Comparison of ENCODE assay signal across 16 cellular contexts in the genomic region with DNA sequence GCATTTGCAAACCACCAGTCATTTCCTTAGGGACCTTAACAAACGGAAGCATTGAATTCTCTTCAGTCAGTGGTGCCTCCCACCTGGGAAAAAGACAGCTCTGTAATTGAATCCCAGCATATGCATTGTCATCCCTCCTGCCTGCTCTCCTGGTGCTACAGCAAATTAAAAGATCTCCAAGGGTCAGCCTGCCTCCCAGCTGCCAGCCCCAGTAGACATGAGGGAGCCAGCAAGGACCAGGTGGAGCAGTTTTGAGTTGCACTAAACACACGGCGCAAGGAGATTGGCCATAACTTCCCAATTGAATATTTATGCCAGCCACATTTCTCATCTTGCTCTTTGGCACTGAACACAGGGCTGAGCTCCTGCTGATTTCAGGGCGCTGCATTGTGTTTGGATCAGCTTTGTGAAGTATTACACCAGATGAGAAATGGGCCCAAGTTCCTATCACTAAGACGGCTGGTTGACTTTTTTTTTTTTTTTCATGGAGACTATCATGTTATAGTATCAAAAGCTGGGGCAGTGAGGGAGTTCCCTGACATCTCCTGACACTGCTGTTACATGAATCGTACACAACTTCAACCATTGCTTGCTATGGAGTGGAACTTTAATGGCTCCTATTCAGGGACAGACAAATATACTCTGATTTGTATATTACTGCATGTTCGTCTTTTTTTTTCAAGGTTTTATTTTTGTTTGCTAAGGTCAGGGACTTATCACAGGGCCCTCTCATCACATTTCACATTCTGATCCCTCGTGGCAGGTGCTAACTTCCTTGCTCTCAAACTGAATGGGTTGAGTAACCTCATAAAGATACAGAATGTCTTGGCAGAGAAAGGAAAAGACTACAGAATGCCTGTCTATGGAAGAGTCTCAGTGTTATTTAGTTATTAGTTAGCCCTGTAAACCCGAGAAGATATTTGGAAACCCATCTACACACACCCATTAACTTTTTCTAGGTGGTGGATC.
DNase-seq lines count a peak whose midpoint lies in the region; ATAC-seq, FAIRE-seq and TF ChIP-seq lines count a peak whose summit lies in the region.
"Had no signal": no experiment of that assay in that cellular context is flagged by ENCODE, and none has a peak within 500 bp of the region (broad histone marks: within the 10 kb centered on the region; RNA-seq: fewer than 3 reads in every experiment).

No MANE protein-coding gene starts in this region.

- H3K18ac ChIP-seq in H1 (ENCODE audit: extremely low read depth, low read length) = peak overlapping the region; percentile 42

- FAIRE-seq in H1 (lab: Jason Lieb, UNC) = no peak

- H4K8ac ChIP-seq in H1 (ENCODE audit: extremely low read depth, insufficient read depth, low read length) = no peak overlapping the region

- H3K4me3 ChIP-seq in H1 (ENCODE audit: extremely low read depth in 1 of 4, insufficient read depth in 2 of 4, low read depth in 3 of 4, low read length in 4 of 4) = no peak overlapping the region
- H3K4me3 ChIP-seq in psoas muscle = peak overlapping the region; percentile 26
- H3K4me3 ChIP-seq: sigmoid colon had no signal

- H3K4me1 ChIP-seq in H1 (replicated peaks in 1 of 4; ENCODE audit: control insufficient read depth in 3 of 4, insufficient read depth in 4 of 4, low read length in 3 of 4) = peaks cover 0 to 7% (median 5%) of the 10 kb centered on the region in 4 experiments; a peak in 3 of 7 replicates
- H3K4me1 ChIP-seq in psoas muscle = peaks cover 54% of the 10 kb centered on the region
- H3K4me1 ChIP-seq: sigmoid colon had no signal

- H2BK12ac ChIP-seq in H1 (ENCODE audit: low read depth, low read length) = no peak overlapping the region

- H2BK120ac ChIP-seq in H1 (replicated peaks; ENCODE audit: low read depth, low read length) = no peak overlapping the region

- 62% methylated on average over 9 of the region's 9 CpGs; no CpG with 5 or more reads in 1 of the 2 experiments for WGBS in H1 (ENCODE audit: extremely low coverage in 1 of 2, insufficient coverage in 1 of 2, insufficient read length in 1 of 2, insufficient replicate concordance in 2 of 2, low coverage in 1 of 2, low lambda C conversion rate in 2 of 2, missing lambda C conversion rate in 1 of 2), 2 experiments
- WGBS in psoas muscle, 3 donors = 16 to 31% (median 18%) methylated on average over 9 of the region's 9 CpGs

- no peak overlapping the region for H3K9ac ChIP-seq in H1 (replicated peaks in 1 of 4; ENCODE audit: extremely low read depth in 1 of 4, low read depth in 3 of 4, low read length in 3 of 4)

- no peaks in the 10 kb centered on the region for H3K9me3 ChIP-seq in H1 (ENCODE audit: insufficient read depth in 2 of 2, low read depth in 1 of 2, low read length in 1 of 2)
- no peaks in the 10 kb centered on the region for H3K9me3 ChIP-seq in psoas muscle
- H3K9me3 ChIP-seq: sigmoid colon had no signal

- no peak overlapping the region for H2AK5ac ChIP-seq in H1 (ENCODE audit: low read depth, low read length)

- ATAC-seq in psoas muscle (peak; percentile 82 to 85 (median 83)), HG02840 (IDR thresholded peaks at IDR 0.05; ENCODE audit: low FRiP score, unreplicated experiment) (no peak), GM19395 (IDR thresholded peaks at IDR 0.05; ENCODE audit: unreplicated experiment) (no peak), GM21825 (IDR thresholded peaks at IDR 0.05; ENCODE audit: unreplicated experiment) (no peak), SK-N-SH treated with all-trans-retinoic acid at 6 μM for 48 hours (no peak)
- ATAC-seq: naive thymus-derived CD4-positive, alpha-beta T cell; Panc1 had no signal

- no peaks in the 10 kb centered on the region for H3K27me3 ChIP-seq in H1 (replicated peaks in 1 of 4; ENCODE audit: control insufficient read depth in 3 of 4, extremely low read depth in 1 of 4, insufficient read depth in 3 of 4, low read length in 3 of 4)
- H3K27me3 ChIP-seq in psoas muscle (ENCODE audit: insufficient read depth in 3 of 3, low read length in 2 of 3) = no peaks in the 10 kb centered on the region
- H3K27me3 ChIP-seq: sigmoid colon had no signal

- POLR2A ChIA-PET in H1 (lab: Charles Lee; ENCODE audit: partially characterized antibody) = interaction anchor here (1.9 kb wide), 1 partner anchor 12 kb away, joined by 6 read pairs; no protein-coding TSS in a partner anchor

- H3K79me1 ChIP-seq in H1 (ENCODE audit: low read depth, low read length) = no peaks in the 10 kb centered on the region

- H3K79me2 ChIP-seq in H1 (ENCODE audit: control insufficient read depth in 1 of 2, insufficient read depth in 2 of 2, low read length in 2 of 2) = no peaks in the 10 kb centered on the region

- H3K4me2 ChIP-seq in H1 (ENCODE audit: insufficient read depth in 1 of 2, low read depth in 2 of 2, low read length in 2 of 2) = peak overlapping the region in 1 of 2 experiments; percentile 55; a peak in 2 of 4 replicates

- H3K27ac ChIP-seq in H1 (ENCODE audit: low read depth, low read length) (no peak overlapping the region), psoas muscle (peak overlapping the region; percentile 78)
- H3K27ac ChIP-seq: sigmoid colon had no signal

- H3K56ac ChIP-seq in H1 (replicated peaks; ENCODE audit: insufficient read length, low read depth, low read length) = no peak overlapping the region

- H3K23me2 ChIP-seq in H1 (ENCODE audit: low read depth, low read length) = no peaks in the 10 kb centered on the region

- TF ChIP-seq CTCF in H1 (IDR thresholded peaks at IDR 0.05; ENCODE audit: control extremely low read depth in 1 of 3, insufficient read depth in 1 of 3, low read depth in 1 of 3, low read length in 3 of 3) (no peak), psoas muscle (IDR thresholded peaks at IDR 0.05) (no peak)

- no peak overlapping the region for H4K5ac ChIP-seq in H1 (ENCODE audit: insufficient read length, low read depth, low read length)

- no peak overlapping the region for H3K23ac ChIP-seq in H1 (ENCODE audit: insufficient read length)

- H4K91ac ChIP-seq in H1 (replicated peaks; ENCODE audit: insufficient read length, low read length) = no peak overlapping the region

- no peak for TF ChIP-seq EP300 in H1 (IDR thresholded peaks at IDR 0.05; ENCODE audit: borderline replicate concordance in 1 of 2, low read depth in 2 of 2, low read length in 2 of 2)

- H3K14ac ChIP-seq in H1 (ENCODE audit: insufficient read length) = no peak overlapping the region

- intact Hi-C loops in psoas muscle (cut with DNase I) = loop anchor here (5.0 to 10.0 kb wide), 2 partner anchors 35 to 58 kb away; no protein-coding TSS in a partner anchor

- no peak overlapping the region for H2BK5ac ChIP-seq in H1 (ENCODE audit: low read depth, low read length)

- CTCF ChIA-PET in H1 (lab: Charles Lee; ENCODE audit: partially characterized antibody) = interaction anchor here (0.7 to 1.0 kb wide), 4 partner anchors 10 to 246 kb away, joined by 3 read pairs; no protein-coding TSS in a partner anchor

- peak overlapping the region; percentile 56; the same call in 1 of the 2 replicates for H2AFZ ChIP-seq in H1 (ENCODE audit: low read length)

- H2BK15ac ChIP-seq in H1 (ENCODE audit: low read length) = no peak overlapping the region

- no peak overlapping the region for H3K4ac ChIP-seq in H1 (replicated peaks; ENCODE audit: insufficient read length, low read depth, low read length)

- H3K36me3 ChIP-seq in H1 (ENCODE audit: control insufficient read depth in 2 of 4, insufficient read depth in 4 of 4, low read length in 3 of 4) = no peaks in the 10 kb centered on the region
- H3K36me3 ChIP-seq in psoas muscle (ENCODE audit: insufficient read depth in 1 of 2, low read depth in 1 of 2) = no peaks in the 10 kb centered on the region
- H3K36me3 ChIP-seq: sigmoid colon had no signal

- TF ChIP-seq RAD21 in H1 (IDR thresholded peaks at IDR 0.05 in 1 of 2, conservative IDR thresholded peaks at IDR 0.05 in 1 of 2; ENCODE audit: low read depth in 2 of 2, low read length in 2 of 2) = peak; percentile 28 to 36; a peak in 3 of 4 replicates

- no peak for TF ChIP-seq POLR2A in H1 (IDR thresholded peaks at IDR 0.05; ENCODE audit: control extremely low read depth in 1 of 2, low read depth in 2 of 2, low read length in 2 of 2)

- no peak overlapping the region for H2BK20ac ChIP-seq in H1 (ENCODE audit: low read length)

- H4K20me1 ChIP-seq in H1 (replicated peaks in 1 of 2; ENCODE audit: control insufficient read depth in 1 of 2, insufficient read depth in 2 of 2, low read length in 2 of 2) = no peaks in the 10 kb centered on the region

- DNase-seq in HT1080 (ENCODE audit: low read depth) = peak; percentile 30
- peak; percentile 91 for DNase-seq in NCI-H2107 treated with DMSO at 0.1 percent for 48 hours (lab: John Stamatoyannopoulos, UW; ENCODE audit: unreplicated experiment)
- DNase-seq in H1 (ENCODE audit: low read depth in 1 of 2, low spot score in 2 of 2) = peak in 1 of 2 experiments; percentile 33
- peak; percentile 41 to 77 for DNase-seq in psoas muscle
- DNase-seq: activated effector memory CD4-positive, alpha-beta T cell treated with anti-CD3 and anti-CD28 coated beads, Interleukin-2, amount 50 U/mL, for 16 hours; effector CD4-positive, alpha-beta T cell; foreskin fibroblast; kidney glomerular epithelial cell; naive thymus-derived CD4-positive, alpha-beta T cell; NCI-H2029 treated with DMSO at 0.1 percent for 48 hours; sigmoid colon had no signal

TF ChIP-seq in H1, 55 proteins besides CTCF, POLR2A, EP300 and RAD21 (continues in another document):
- TF ChIP-seq SRF (IDR thresholded peaks at IDR 0.05; ENCODE audit: low read depth, low read length) (no peak), MAFK (IDR thresholded peaks at IDR 0.05; ENCODE audit: low read depth, low read length) (peak; percentile 46; the same call in 1 of the 2 replicates)
- TF ChIP-seq, protein P1, sequence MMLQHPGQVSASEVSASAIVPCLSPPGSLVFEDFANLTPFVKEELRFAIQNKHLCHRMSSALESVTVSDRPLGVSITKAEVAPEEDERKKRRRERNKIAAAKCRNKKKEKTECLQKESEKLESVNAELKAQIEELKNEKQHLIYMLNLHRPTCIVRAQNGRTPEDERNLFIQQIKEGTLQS (IDR thresholded peaks at IDR 0.05; ENCODE audit: insufficient read depth, low read depth, low read length) = no peak

TF ChIP-seq in SK-N-SH treated with all-trans-retinoic acid at 6 μM for 48 hours, 23 proteins besides CTCF, POLR2A, EP300 and RAD21 (continues in another document):
- TF ChIP-seq PPARA (CRISPR knock-in tag; IDR thresholded peaks at IDR 0.05; ENCODE audit: borderline replicate concordance) (no peak), ZFP3 (CRISPR knock-in tag; IDR thresholded peaks at IDR 0.05) (no peak)

Comparison
In these comparisons a context has a peak if more than half of its experiments do, and no peak if none do; other contexts are left out.
1. ATAC-seq: peak in psoas muscle (4 of 4); none in HG02840 (single experiment), GM19395 (single experiment), GM21825 (single experiment) and SK-N-SH treated with all-trans-retinoic acid at 6 μM for 48 hours (single experiment).